In the genomic region with DNA sequence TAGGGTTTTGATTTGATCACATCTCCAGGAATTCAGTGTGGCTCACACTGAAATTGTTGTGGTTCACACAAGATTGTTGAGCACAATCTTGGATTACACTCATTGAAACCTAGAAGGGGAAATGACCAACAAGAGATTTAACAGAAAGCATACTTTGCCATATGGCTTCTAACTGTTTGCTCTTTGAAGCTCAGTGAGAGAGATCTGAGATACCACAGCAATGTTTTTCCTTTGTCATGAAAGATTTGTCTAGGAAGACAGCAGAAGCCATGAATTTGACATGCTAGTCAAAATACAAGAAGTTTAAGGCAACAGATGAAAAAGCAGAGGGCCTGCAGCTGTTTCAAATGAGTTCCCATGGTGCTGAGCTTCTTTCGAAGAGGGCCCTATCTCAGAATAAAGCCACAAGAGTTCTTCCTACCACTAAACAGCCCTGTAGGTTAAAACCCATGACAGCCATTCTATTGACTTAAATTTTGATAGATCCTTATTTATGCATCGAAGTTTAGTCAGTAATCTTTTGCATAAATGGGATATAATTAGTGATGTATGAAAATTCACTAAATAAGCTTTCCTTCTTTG, we compare ENCODE assay signal across 16 cellular contexts.
"Had no signal": no experiment of that assay in that cellular context is flagged by ENCODE, and none has a peak within 500 bp of the region (broad histone marks: within the 10 kb centered on the region; RNA-seq: fewer than 3 reads in every experiment).

No MANE protein-coding gene starts in this region.

- H3K4me3 Mint-ChIP-seq: activated naive CD8-positive, alpha-beta T cell treated with anti-CD3 and anti-CD28 coated beads for 36 hours; natural killer cell; stimulated activated naive CD8-positive, alpha-beta T cell treated with anti-CD3 and anti-CD28 coated beads, Interleukin-15, Interleukin-2, amounts not matched to agents 100 ng/mL and 50 ng/mL, for 24 hours; T-helper 17 cell had no signal

- DNase-seq: activated CD4-positive, alpha-beta T cell treated with anti-CD3 and anti-CD28 coated beads, Interleukin-2, amount 50 U/mL, for 1 hour; activated effector memory CD4-positive, alpha-beta T cell treated with Interleukin-2 at 50 U/mL for 16 hours; activated naive CD8-positive, alpha-beta T cell treated with anti-CD3 and anti-CD28 coated beads for 36 hours; aorta; esophagus squamous epithelium; kidney glomerular epithelial cell; lower lobe of right lung; natural killer cell; occipital lobe; psoas muscle; stimulated activated CD4-positive, alpha-beta T cell treated with anti-CD3 and anti-CD28 coated beads, Interleukin-4, amount 100 ng/mL, for 24 hours; T-helper 17 cell; testis; upper lobe of right lung had no signal

- H3K27me3 Mint-ChIP-seq: stimulated activated naive CD8-positive, alpha-beta T cell treated with anti-CD3 and anti-CD28 coated beads, Interleukin-15, Interleukin-2, amounts not matched to agents 100 ng/mL and 50 ng/mL, for 24 hours had no signal

- H3K9me3 Mint-ChIP-seq: activated naive CD8-positive, alpha-beta T cell treated with anti-CD3 and anti-CD28 coated beads for 36 hours; natural killer cell; stimulated activated naive CD8-positive, alpha-beta T cell treated with anti-CD3 and anti-CD28 coated beads, Interleukin-15, Interleukin-2, amounts not matched to agents 100 ng/mL and 50 ng/mL, for 24 hours had no signal

- H3K36me3 Mint-ChIP-seq: activated naive CD8-positive, alpha-beta T cell treated with anti-CD3 and anti-CD28 coated beads for 36 hours; natural killer cell had no signal

- H3K4me3 ChIP-seq: esophagus squamous epithelium, hepatocyte, lower lobe of right lung, psoas muscle, testis, upper lobe of right lung had no signal

- H3K27ac Mint-ChIP-seq: activated naive CD8-positive, alpha-beta T cell treated with anti-CD3 and anti-CD28 coated beads for 36 hours; natural killer cell; stimulated activated naive CD8-positive, alpha-beta T cell treated with anti-CD3 and anti-CD28 coated beads, Interleukin-15, Interleukin-2, amounts not matched to agents 100 ng/mL and 50 ng/mL, for 24 hours; T-helper 17 cell had no signal

- H3K4me1 Mint-ChIP-seq: activated naive CD8-positive, alpha-beta T cell treated with anti-CD3 and anti-CD28 coated beads for 36 hours; natural killer cell had no signal
